Comparison of ENCODE assay signal across 2 cellular contexts in genomic region chr22:47102648-47103047, GRCh38.
TF ChIP-seq lines count a peak whose summit lies in the region.

No MANE protein-coding gene starts in this region.

TF ChIP-seq in A549, 52 proteins besides CTCF, POLR2A, EP300 and RAD21:
- TF ChIP-seq, protein P1, sequence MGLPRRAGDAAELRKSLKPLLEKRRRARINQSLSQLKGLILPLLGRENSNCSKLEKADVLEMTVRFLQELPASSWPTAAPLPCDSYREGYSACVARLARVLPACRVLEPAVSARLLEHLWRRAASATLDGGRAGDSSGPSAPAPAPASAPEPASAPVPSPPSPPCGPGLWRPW (IDR thresholded peaks at IDR 0.05): no peak
- no peak for TF ChIP-seq FOXS1 (CRISPR knock-in tag; IDR thresholded peaks at IDR 0.05)

TF ChIP-seq in IMR-90, 13 proteins besides CTCF, POLR2A, EP300 and RAD21:
- TF ChIP-seq SMC3 (IDR thresholded peaks at IDR 0.05; ENCODE audit: low read depth, low read length) (no peak), USF2 (IDR thresholded peaks at IDR 0.05; ENCODE audit: low read depth, low read length) (no peak), MXI1 (IDR thresholded peaks at IDR 0.05; ENCODE audit: borderline replicate concordance, low read depth, low read length) (no peak), RCOR1 (IDR thresholded peaks at IDR 0.05; ENCODE audit: insufficient replicate concordance, low read length) (no peak), MAZ (IDR thresholded peaks at IDR 0.05; ENCODE audit: borderline replicate concordance, low read depth, low read length) (no peak), MAFK (IDR thresholded peaks at IDR 0.05; ENCODE audit: low read depth, low read length) (no peak), ELK1 (IDR thresholded peaks at IDR 0.05; ENCODE audit: borderline replicate concordance, low read depth, low read length) (no peak), BHLHE40 (IDR thresholded peaks at IDR 0.05; ENCODE audit: low read depth, low read length) (no peak), FOS (IDR thresholded peaks at IDR 0.05; ENCODE audit: low read depth, low read length) (no peak), RFX5 (IDR thresholded peaks at IDR 0.05; ENCODE audit: low read depth, low read length) (no peak), CEBPB (IDR thresholded peaks at IDR 0.05; ENCODE audit: low read depth, low read length) (no peak), CHD1 (IDR thresholded peaks at IDR 0.05; ENCODE audit: low read depth, low read length) (no peak), NFE2L2 (IDR thresholded peaks at IDR 0.05; ENCODE audit: low read depth, low read length) (no peak)
TF ChIP-seq in IMR-90: peak in this region for 0.
